Comparison of ENCODE assay signal across 13 cellular contexts in genomic region chr5:59591162-59591561, GRCh38.
DNase-seq lines count a peak whose midpoint lies in the region; ATAC-seq, FAIRE-seq and TF ChIP-seq lines count a peak whose summit lies in the region.
"Had no signal": no experiment of that assay in that cellular context is flagged by ENCODE, and none has a peak within 500 bp of the region (broad histone marks: within the 10 kb centered on the region; RNA-seq: fewer than 3 reads in every experiment).

No MANE protein-coding gene starts in this region.

- TF ChIP-seq CTCF in MCF 10A (IDR thresholded peaks at IDR 0.05; ENCODE audit: unreplicated experiment), result no peak
- TF ChIP-seq CTCF in breast epithelium (IDR thresholded peaks at IDR 0.05), result no peak
- no peak for TF ChIP-seq CTCF in GM12878 (IDR thresholded peaks at IDR 0.05 in 2 of 3, conservative IDR thresholded peaks at IDR 0.05 in 1 of 3; ENCODE audit: control insufficient read depth in 2 of 3, extremely low read depth in 1 of 3, insufficient read depth in 1 of 3, low read depth in 3 of 3, low read length in 3 of 3)
- TF ChIP-seq CTCF in tibial artery (IDR thresholded peaks at IDR 0.05), result no peak

- no peak for TF ChIP-seq RAD21 in GM12878 (IDR thresholded peaks at IDR 0.05; ENCODE audit: insufficient read depth, low read depth, low read length)

- H3K4me3 Mint-ChIP-seq in MCF 10A (ENCODE audit: unreplicated experiment), result no peak overlapping the region
- H3K4me3 Mint-ChIP-seq: nephron progenitor cell had no signal

- H3K4me2 ChIP-seq in GM12878 (ENCODE audit: control insufficient read depth, insufficient read depth), result no peak overlapping the region

- CTCF ChIA-PET in MCF 10A (lab: Yijun Ruan, JAX) (interaction anchor here (0.6 to 1.1 kb wide), 5 partner anchors 38 to 403 kb away, joined by 3 to 4 read pairs (median 3); no protein-coding TSS in a partner anchor), GM12878 (lab: Yijun Ruan, JAX) (interaction anchor here (0.8 to 1.3 kb wide), 2 partner anchors 42 to 402 kb away, joined by 3 read pairs; no protein-coding TSS in a partner anchor)

- no peaks in the 10 kb centered on the region for H4K20me1 ChIP-seq in GM12878 (ENCODE audit: control insufficient read depth, insufficient read depth)

- no peak overlapping the region for H3K27ac ChIP-seq in breast epithelium
- H3K27ac ChIP-seq in GM12878 (ENCODE audit: control insufficient read depth, insufficient read depth), result no peak overlapping the region
- H3K27ac ChIP-seq in tibial artery, result no peak overlapping the region
- H3K27ac ChIP-seq: body of pancreas had no signal

- H3K4me1 Mint-ChIP-seq in MCF 10A (ENCODE audit: insufficient read depth, unreplicated experiment), result peaks cover 6% of the 10 kb centered on the region

- BruUV-seq in MCF 10A (replicated peaks; lab: Mats Ljungman, UMichigan), result no TSS peak
- no TSS peak for BruUV-seq in GM12878 (replicated peaks; lab: Mats Ljungman, UMichigan)

- DNase-seq in MCF 10A (ENCODE audit: unreplicated experiment) (no peak), breast epithelium (ENCODE audit: low spot score in 2 of 2) (no peak), GM12878 (ENCODE audit: low read depth, low spot score) (no peak), DMS53 treated with DMSO at 0.1 percent for 48 hours (lab: John Stamatoyannopoulos, UW; ENCODE audit: unreplicated experiment) (no peak), NCI-H524 treated with DMSO at 0.1 percent for 48 hours (lab: John Stamatoyannopoulos, UW) (no peak), tibial artery (no peak)
- DNase-seq in activated CD8-positive, alpha-beta memory T cell treated with anti-CD3 and anti-CD28 coated beads, Interleukin-2, amount 50 U/mL, for 48 hours, result no peak
- DNase-seq: activated CD4-positive, CD25-positive, alpha-beta regulatory T cell treated with anti-CD3 and anti-CD28 coated beads, Interleukin-2, amount 50 U/mL, for 72 hours; body of pancreas; KG1; NCI-H69; nephron progenitor cell had no signal

- no peaks in the 10 kb centered on the region for H3K9me3 Mint-ChIP-seq in MCF 10A (ENCODE audit: unreplicated experiment)
- H3K9me3 Mint-ChIP-seq: nephron progenitor cell had no signal

- SMC1A ChIA-PET in GM12878 (lab: Charles Lee; ENCODE audit: uncharacterized antibody, unreplicated experiment), result interaction anchor here (0.6 to 1.1 kb wide), 2 partner anchors 9 to 1047 kb away, joined by 3 read pairs; no protein-coding TSS in a partner anchor

- no peaks in the 10 kb centered on the region for H3K27me3 ChIP-seq in breast epithelium
- H3K27me3 ChIP-seq in GM12878 (replicated peaks in 1 of 2; ENCODE audit: control insufficient read depth in 2 of 2, insufficient read depth in 2 of 2, low read length in 1 of 2), result no peaks in the 10 kb centered on the region; a peak in 1 of 4 replicates
- no peaks in the 10 kb centered on the region for H3K27me3 ChIP-seq in tibial artery
- H3K27me3 ChIP-seq: body of pancreas had no signal

- no peak for FAIRE-seq in GM12878 (lab: Jason Lieb, UNC)

- H3K27me3 Mint-ChIP-seq in MCF 10A (ENCODE audit: insufficient read depth, unreplicated experiment), result no peaks in the 10 kb centered on the region

- no peaks in the 10 kb centered on the region for H3K79me2 ChIP-seq in GM12878 (ENCODE audit: control insufficient read depth, insufficient read depth, low read length)

- peak overlapping the region; percentile 88 for H3K27ac Mint-ChIP-seq in MCF 10A (ENCODE audit: low read depth, unreplicated experiment)

- RAD21 ChIA-PET in GM12878 (lab: Charles Lee; ENCODE audit: unreplicated experiment), result interaction anchor here (0.9 to 1.6 kb wide), 3 partner anchors 10 to 72 kb away, joined by 3 to 4 read pairs (median 3); no protein-coding TSS in a partner anchor

- H3K4me3 ChIP-seq in breast epithelium, result no peak overlapping the region
- no peak overlapping the region for H3K4me3 ChIP-seq in GM12878
- no peak overlapping the region for H3K4me3 ChIP-seq in tibial artery
- H3K4me3 ChIP-seq: body of pancreas had no signal

- TF ChIP-seq EP300 in GM12878 (IDR thresholded peaks at IDR 0.05; ENCODE audit: borderline replicate concordance in 1 of 2, control insufficient read depth in 1 of 2, low read depth in 2 of 2, low read length in 2 of 2), result peak in 1 of 2 experiments; percentile 31; a peak in 2 of 4 replicates

- no peak overlapping the region for H3K9ac ChIP-seq in GM12878 (ENCODE audit: control insufficient read depth, insufficient read depth, low read length)

- POLR2A ChIA-PET in MCF 10A (lab: Yijun Ruan, JAX), result interaction anchor here (0.5 to 3.3 kb wide), 11 partner anchors 10 to 1504 kb away, joined by 3 to 15 read pairs (median 4); no protein-coding TSS in a partner anchor
- POLR2A ChIA-PET in GM12878 (lab: Charles Lee), result no interaction called here

- ATAC-seq in HG03135 (IDR thresholded peaks at IDR 0.05; ENCODE audit: unreplicated experiment) (peak; percentile 93), GM12878 (peak; percentile 99)
- ATAC-seq: body of pancreas had no signal

- intact Hi-C loops in MCF 10A (cut with micrococcal nuclease) (no loop called here), breast epithelium (cut with DNase I; ENCODE audit: low total_unique reads) (no loop called here), GM12878 (cut with micrococcal nuclease; ENCODE audit: unreplicated experiment) (no loop called here), tibial artery (cut with DNase I; ENCODE audit: low total_unique reads) (no loop called here)

- no peaks in the 10 kb centered on the region for H3K9me3 ChIP-seq in breast epithelium
- H3K9me3 ChIP-seq in GM12878 (replicated peaks; ENCODE audit: control insufficient read depth, insufficient read depth, low read length), result no peaks in the 10 kb centered on the region
- H3K9me3 ChIP-seq in tibial artery, result no peaks in the 10 kb centered on the region
- H3K9me3 ChIP-seq: body of pancreas had no signal

- in situ Hi-C loops in GM12878 (cut with MboI), result no loop called here

- H3K36me3 ChIP-seq in breast epithelium (no peaks in the 10 kb centered on the region), GM12878 (ENCODE audit: control insufficient read depth in 2 of 2, insufficient read depth in 2 of 2, low read length in 1 of 2) (no peaks in the 10 kb centered on the region), tibial artery (no peaks in the 10 kb centered on the region)

- H3K4me1 ChIP-seq in breast epithelium, result no peaks in the 10 kb centered on the region
- H3K4me1 ChIP-seq in GM12878 (ENCODE audit: control insufficient read depth, insufficient read depth, low read length), result 0 out of 2 replicates have a peak, but pooled peaks cover 3% of the 10 kb centered on the region
- peaks cover 0 to 40% (median 10%) of the 10 kb centered on the region in 4 donors for H3K4me1 ChIP-seq in tibial artery

- TF ChIP-seq POLR2A in breast epithelium (IDR thresholded peaks at IDR 0.05) (no peak), GM12878 (IDR thresholded peaks at IDR 0.05; ENCODE audit: low read depth, low read length) (no peak)

- H2AFZ ChIP-seq in GM12878 (ENCODE audit: control insufficient read depth, low read depth, low read length), result no peak overlapping the region

- H3K36me3 Mint-ChIP-seq in MCF 10A (ENCODE audit: insufficient read depth, unreplicated experiment), result peaks cover 12% of the 10 kb centered on the region

TF ChIP-seq in GM12878, 131 proteins besides CTCF, POLR2A, EP300 and RAD21 (continues in another document):
- no peak for TF ChIP-seq ZZZ3 (IDR thresholded peaks at IDR 0.05; ENCODE audit: control insufficient read depth, insufficient read length, low read depth)
- no peak for TF ChIP-seq SP1 (IDR thresholded peaks at IDR 0.05; ENCODE audit: low read depth, low read length)
- no peak for TF ChIP-seq CHD1 (IDR thresholded peaks at IDR 0.05; ENCODE audit: low read depth, low read length)
- no peak for TF ChIP-seq SUZ12 (IDR thresholded peaks at IDR 0.05; ENCODE audit: unreplicated experiment)
- no peak for TF ChIP-seq NFXL1 (IDR thresholded peaks at IDR 0.05; ENCODE audit: borderline replicate concordance)
- TF ChIP-seq GABPA (IDR thresholded peaks at IDR 0.05; ENCODE audit: low read depth), result no peak
- TF ChIP-seq ZNF622 (IDR thresholded peaks at IDR 0.05), result no peak
- no peak for TF ChIP-seq ETV6 (conservative IDR thresholded peaks at IDR 0.05 in 1 of 2, IDR thresholded peaks at IDR 0.05 in 1 of 2; ENCODE audit: borderline replicate concordance in 1 of 2, low read depth in 1 of 2)
- TF ChIP-seq PRDM15 (CRISPR knock-in tag; IDR thresholded peaks at IDR 0.05), result no peak
- TF ChIP-seq ASH2L (IDR thresholded peaks at IDR 0.05; ENCODE audit: borderline replicate concordance, low read depth), result no peak
- TF ChIP-seq MTA3 (IDR thresholded peaks at IDR 0.05; ENCODE audit: borderline replicate concordance, low read length), result no peak
- no peak for TF ChIP-seq KAT2A (conservative IDR thresholded peaks at IDR 0.05; ENCODE audit: control insufficient read depth, low read depth, low read length)
